Comparison of ENCODE assay signal across 8 cellular contexts in the genomic region with DNA sequence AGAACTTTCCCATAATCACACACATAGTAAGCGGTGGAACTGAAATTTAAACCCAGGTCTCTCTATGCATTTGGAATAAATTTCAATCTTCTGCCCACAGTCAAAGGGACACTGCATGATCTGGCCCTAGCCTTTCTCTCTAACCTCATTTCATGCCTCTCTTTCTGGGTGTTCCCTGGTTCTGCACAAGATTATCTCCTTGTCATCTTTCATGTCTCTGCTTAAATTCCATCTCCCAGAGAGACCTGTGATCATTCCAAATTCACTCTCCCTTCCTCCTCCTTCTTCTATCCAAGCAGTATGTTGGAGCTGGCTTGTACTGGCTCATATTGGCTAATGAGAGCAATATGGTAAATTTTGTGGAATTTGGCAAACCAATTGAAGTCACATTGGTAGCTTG. TPM values are rescaled to one million over a fixed set of nuclear protein-coding genes. Genes with fewer than 3 reads are reported as not detected.
"Had no signal": no experiment of that assay in that cellular context is flagged by ENCODE, and none has a peak within 500 bp of the region (broad histone marks: within the 10 kb centered on the region; RNA-seq: fewer than 3 reads in every experiment).

No MANE protein-coding gene starts in this region.

- H3K27ac Mint-ChIP-seq: GM23338, H9, HFFc6, IgD-negative memory B cell had no signal

- ATAC-seq: GM23338, HepG2 had no signal

- DNase-seq: H9, HCEC 1CT, HFFc6 had no signal

- H3K36me3 Mint-ChIP-seq: IgD-negative memory B cell had no signal

- H3K4me3 Mint-ChIP-seq: GM23338, H9, HFFc6, IgD-negative memory B cell had no signal

- H3K4me3 ChIP-seq: GM23338 had no signal

- H3K9me3 Mint-ChIP-seq: GM23338, H9, HFFc6, IgD-negative memory B cell had no signal

- H3K27ac ChIP-seq: HL-60 had no signal

RNA-seq across cellular contexts. Expression of a gene that starts 22.2 kb away (rescaled TPM):
- total RNA-seq: GM23338, HepG2, HFFc6, HT1080 had no signal
